Comparison of ENCODE assay signal across 17 cellular contexts in the genomic region with DNA sequence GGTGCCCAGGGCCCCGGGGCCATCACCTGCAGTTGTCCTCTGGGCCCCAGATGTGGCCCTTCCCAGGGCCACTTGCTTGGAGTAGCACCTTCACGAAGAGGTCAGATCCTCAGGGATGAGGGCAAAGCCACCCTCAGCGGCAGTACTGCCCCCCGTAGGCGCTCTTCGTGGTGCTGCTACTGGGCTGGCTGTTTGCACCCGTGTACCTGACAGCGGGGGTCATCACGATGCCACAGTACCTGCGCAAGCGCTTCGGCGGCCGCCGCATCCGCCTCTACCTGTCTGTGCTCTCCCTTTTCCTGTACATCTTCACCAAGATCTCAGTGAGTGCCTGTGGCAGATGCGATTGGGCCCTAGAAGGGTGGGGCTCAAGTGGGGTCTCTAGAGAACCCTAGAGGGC. TPM values are rescaled to one million over a fixed set of nuclear protein-coding genes. Genes with fewer than 3 reads are reported as not detected.
"Had no signal": no experiment of that assay in that cellular context is flagged by ENCODE, and none has a peak within 500 bp of the region (broad histone marks: within the 10 kb centered on the region; RNA-seq: fewer than 3 reads in every experiment).

No MANE protein-coding gene starts in this region.

- DNase-seq: activated B cell treated with CpG ODN at 0.5 μM for 24 hours; activated CD4-positive, alpha-beta T cell treated with anti-CD3 and anti-CD28 coated beads, Interleukin-2, amount 10 ng/mL, durations not matched to agents 24 days and 14 days; activated CD8-positive, alpha-beta memory T cell treated with anti-CD3 and anti-CD28 coated beads for 24 hours; activated naive CD4-positive, alpha-beta T cell treated with anti-CD3 and anti-CD28 coated beads, Interleukin-2, amount 50 U/mL, for 16 hours; amniotic stem cell; brain microvascular endothelial cell; dermis blood vessel endothelial cell; endodermal cell; erythroblast; kidney glomerular epithelial cell; SK-N-SH; small intestine had no signal

- H3K27me3 ChIP-seq: hepatocyte, tibial nerve had no signal

- H3K27ac ChIP-seq: brain microvascular endothelial cell, tibial nerve had no signal

- H3K9ac ChIP-seq: SK-N-SH had no signal

- H3K27ac Mint-ChIP-seq: activated B cell treated with CpG ODN at 0.5 μM for 24 hours; activated CD4-positive, alpha-beta T cell treated with anti-CD3 and anti-CD28 coated beads, Interleukin-2, amount 10 ng/mL, durations not matched to agents 24 days and 14 days; activated T-helper 2 cell treated with anti-CD3 and anti-CD28 coated beads, Interferon-gamma antibody, Interleukin-2, Interleukin-4, amounts not matched to agents 10 μg/mL and 5 μg/mL and 100 μg/mL, durations not matched to agents 14 hours and 24 hours and 36 hours; endodermal cell; T-helper 1 cell treated with Interleukin-12 subunit alpha and Interleukin-12 subunit beta and Interleukin-4 antibody, amounts not matched to agents 30 μg/mL and 1 μg/mL, for 36 hours had no signal

- H3K9me3 ChIP-seq: SK-N-SH, tibial nerve had no signal

- H3K4me3 Mint-ChIP-seq: activated B cell treated with CpG ODN at 0.5 μM for 24 hours; activated CD4-positive, alpha-beta T cell treated with anti-CD3 and anti-CD28 coated beads, Interleukin-2, amount 10 ng/mL, durations not matched to agents 24 days and 14 days; endodermal cell had no signal

- H3K4me2 ChIP-seq: SK-N-SH had no signal

- H3K9me3 Mint-ChIP-seq: activated B cell treated with CpG ODN at 0.5 μM for 24 hours; activated CD4-positive, alpha-beta T cell treated with anti-CD3 and anti-CD28 coated beads, Interleukin-2, amount 10 ng/mL, durations not matched to agents 24 days and 14 days; activated T-helper 2 cell treated with anti-CD3 and anti-CD28 coated beads, Interferon-gamma antibody, Interleukin-2, Interleukin-4, amounts not matched to agents 10 μg/mL and 5 μg/mL and 100 μg/mL, durations not matched to agents 14 hours and 24 hours and 36 hours; endodermal cell; T-helper 1 cell treated with Interleukin-12 subunit alpha and Interleukin-12 subunit beta and Interleukin-4 antibody, amounts not matched to agents 30 μg/mL and 1 μg/mL, for 36 hours had no signal

- FAIRE-seq: small intestine had no signal

- ATAC-seq: right cardiac atrium had no signal

- H3K4me3 ChIP-seq: hepatocyte, tibial nerve had no signal

RNA-seq across cellular contexts. Expression of gene SLC5A2, which starts 2.6 kb away (rescaled TPM):
- total RNA-seq: activated B cell treated with CpG ODN at 0.5 μM for 24 hours; activated CD4-positive, alpha-beta T cell treated with anti-CD3 and anti-CD28 coated beads, Interleukin-2, amount 10 ng/mL, durations not matched to agents 24 days and 14 days; activated T-helper 2 cell treated with anti-CD3 and anti-CD28 coated beads, Interferon-gamma antibody, Interleukin-2, Interleukin-4, amounts not matched to agents 10 μg/mL and 5 μg/mL and 100 μg/mL, durations not matched to agents 14 hours and 24 hours and 36 hours; dermis blood vessel endothelial cell; right cardiac atrium; tibial nerve had no signal

RNA-seq across cellular contexts. Expression of gene AHSP, which starts 42.1 kb away (rescaled TPM):
- total RNA-seq: activated B cell treated with CpG ODN at 0.5 μM for 24 hours; activated CD4-positive, alpha-beta T cell treated with anti-CD3 and anti-CD28 coated beads, Interleukin-2, amount 10 ng/mL, durations not matched to agents 24 days and 14 days; activated T-helper 2 cell treated with anti-CD3 and anti-CD28 coated beads, Interferon-gamma antibody, Interleukin-2, Interleukin-4, amounts not matched to agents 10 μg/mL and 5 μg/mL and 100 μg/mL, durations not matched to agents 14 hours and 24 hours and 36 hours; dermis blood vessel endothelial cell; endodermal cell; hepatocyte; right cardiac atrium; tibial nerve had no signal
- polyA plus RNA-seq: hepatocyte, right cardiac atrium, SK-N-SH, small intestine had no signal
